8 cellular contexts compared by ENCODE assay signal in the genomic region with DNA sequence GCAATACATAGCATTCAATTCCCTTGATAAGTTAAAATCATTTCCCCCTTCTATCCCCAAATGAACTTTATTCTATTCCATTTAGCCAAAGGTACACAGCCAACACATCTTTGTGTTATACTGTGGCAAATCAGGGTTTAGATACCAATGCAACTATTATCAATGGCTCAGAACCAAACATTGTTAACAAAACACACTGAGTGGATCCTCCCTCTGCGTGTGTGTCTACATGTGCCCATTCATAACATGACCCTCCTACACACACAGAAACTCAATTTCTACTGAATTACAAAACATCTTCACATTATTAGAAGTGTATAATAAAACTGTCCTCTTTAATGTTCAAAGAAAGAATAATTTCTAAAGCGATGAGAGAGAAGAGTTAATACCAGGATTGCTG. TPM values are rescaled to one million over a fixed set of nuclear protein-coding genes. Genes with fewer than 3 reads are reported as not detected.
A peak's percentile ranks its signal among the peaks of the same experiment; 100 is the strongest.
DNase-seq lines count a peak whose midpoint lies in the region; ATAC-seq and TF ChIP-seq lines count a peak whose summit lies in the region.

No MANE protein-coding gene starts in this region.

- H3K27me3 ChIP-seq in Panc1 (ENCODE audit: control insufficient read depth, insufficient read depth, low read length) (no peaks in the 10 kb centered on the region), esophagus muscularis mucosa (no peaks in the 10 kb centered on the region)

- CTCF ChIA-PET in Panc1 (lab: Charles Lee): no interaction called here

- H3K9me3 ChIP-seq in Panc1 (ENCODE audit: control insufficient read depth, insufficient read depth, low read depth, low read length): no peaks in the 10 kb centered on the region
- H3K9me3 ChIP-seq in esophagus muscularis mucosa: no peaks in the 10 kb centered on the region
- no peaks in the 10 kb centered on the region for H3K9me3 ChIP-seq in mucosa of descending colon

- 30% methylated on average over 2 of the region's 2 CpGs for WGBS in esophagus muscularis mucosa

- H3K4me3 ChIP-seq in GM12865 (ENCODE audit: low read depth, low read length): peak overlapping the region; percentile 92
- H3K4me3 ChIP-seq in Panc1 (ENCODE audit: low read depth in 2 of 2, low read length in 2 of 2): peak overlapping the region; percentile 78 to 84
- H3K4me3 ChIP-seq in esophagus muscularis mucosa: peak overlapping the region; percentile 84 to 100 (median 90)
- peak overlapping the region; percentile 82 for H3K4me3 ChIP-seq in retinal pigment epithelial cell (ENCODE audit: low read length)
- H3K4me3 ChIP-seq in mucosa of descending colon: no peak overlapping the region

- TF ChIP-seq CTCF in GM12865 (IDR thresholded peaks at IDR 0.05; ENCODE audit: insufficient read depth, low read depth, low read length, missing control alignments) (no peak), Panc1 (IDR thresholded peaks at IDR 0.05) (no peak), esophagus muscularis mucosa (IDR thresholded peaks at IDR 0.05) (no peak), retinal pigment epithelial cell (conservative IDR thresholded peaks at IDR 0.05; ENCODE audit: low read depth, low read length) (no peak), mucosa of descending colon (IDR thresholded peaks at IDR 0.05) (no peak)

- peak overlapping the region; percentile 76 for H3K27ac ChIP-seq in Panc1 (ENCODE audit: low read length)
- peak overlapping the region; percentile 87 to 98 (median 90) for H3K27ac ChIP-seq in esophagus muscularis mucosa (replicated peaks in 1 of 4)

- POLR2A ChIA-PET in Panc1 (lab: Charles Lee): interaction anchor here (0.6 kb wide), 1 partner anchor 208 kb away, joined by 5 read pairs; no protein-coding TSS in a partner anchor

- H3K36me3 ChIP-seq in Panc1 (ENCODE audit: control insufficient read depth, insufficient read depth, low read length): no peaks in the 10 kb centered on the region
- no peaks in the 10 kb centered on the region for H3K36me3 ChIP-seq in esophagus muscularis mucosa
- no peaks in the 10 kb centered on the region for H3K36me3 ChIP-seq in mucosa of descending colon (ENCODE audit: low read depth)

- in situ Hi-C loops in Panc1 (cut with HindIII; ENCODE audit: low pct_unique_long_range_greater_than_20kb, low sequenced_read_pairs): no loop called here

- intact Hi-C loops in Panc1 (cut with micrococcal nuclease; ENCODE audit: unreplicated experiment) (no loop called here), esophagus muscularis mucosa (cut with DNase I) (no loop called here), mucosa of descending colon (cut with DNase I, micrococcal nuclease) (no loop called here)

- BruUV-seq in Panc1 (replicated peaks; lab: Mats Ljungman, UMichigan): TSS peak; percentile 79

- peak; percentile 12 for DNase-seq in GM12865 (ENCODE audit: low read depth)
- no peak for DNase-seq in Panc1 (ENCODE audit: low read depth, low spot score)
- no peak for DNase-seq in esophagus muscularis mucosa (ENCODE audit: extremely low spot score)
- no peak for DNase-seq in retinal pigment epithelial cell (ENCODE audit: low read depth)
- no peak for DNase-seq in DMS114 treated with DMSO at 0.1 percent for 48 hours (lab: John Stamatoyannopoulos, UW; ENCODE audit: unreplicated experiment)
- no peak for DNase-seq in NCI-H2107 treated with DMSO at 0.1 percent for 48 hours (lab: John Stamatoyannopoulos, UW; ENCODE audit: unreplicated experiment)
- DNase-seq in mucosa of descending colon: no peak

- TF ChIP-seq POLR2A in esophagus muscularis mucosa (IDR thresholded peaks at IDR 0.05; ENCODE audit: low read depth): no peak

- H3K4me1 ChIP-seq in Panc1 (ENCODE audit: control insufficient read depth, insufficient read depth, low read length): peaks cover 10% of the 10 kb centered on the region; the same call in 1 of the 2 replicates
- peaks cover 5 to 34% (median 28%) of the 10 kb centered on the region in 4 donors for H3K4me1 ChIP-seq in esophagus muscularis mucosa
- no peaks in the 10 kb centered on the region for H3K4me1 ChIP-seq in mucosa of descending colon (ENCODE audit: low read depth)

- no peak for TF ChIP-seq EP300 in esophagus muscularis mucosa (IDR thresholded peaks at IDR 0.05)

- no peak for ATAC-seq in Panc1
- no peak for ATAC-seq in GM19351 (IDR thresholded peaks at IDR 0.05; ENCODE audit: unreplicated experiment)
- ATAC-seq in mucosa of descending colon: no peak

RNA-seq across cellular contexts. Expression of gene TTBK2, which starts 1.3 kb away (rescaled TPM):
- total RNA-seq in Panc1 (2021; ENCODE audit: unreplicated experiment) (17.2 TPM), esophagus muscularis mucosa (10 to 100 TPM; 19.4 to 33.0 (median 25.1) TPM), mucosa of descending colon (10 to 100 TPM in 2 of 3 donors, 1 to 10 TPM in 1; 9.7 to 27.6 (median 11.4) TPM)
- polyA plus RNA-seq in Panc1 (2012; ENCODE audit: insufficient read length): 7.4 TPM
